17 cellular contexts compared by ENCODE assay signal in genomic region chr11:108093128-108093904, GRCh38. TPM values are rescaled to one million over a fixed set of nuclear protein-coding genes. Genes with fewer than 3 reads are reported as not detected.
DNase-seq lines count a peak whose midpoint lies in the region; ATAC-seq and TF ChIP-seq lines count a peak whose summit lies in the region.
"Had no signal": no experiment of that assay in that cellular context is flagged by ENCODE, and none has a peak within 500 bp of the region (broad histone marks: within the 10 kb centered on the region; RNA-seq: fewer than 3 reads in every experiment).

No MANE protein-coding gene starts in this region.

- no peaks in the 10 kb centered on the region for H3K9me3 Mint-ChIP-seq in activated naive CD4-positive, alpha-beta T cell treated with anti-CD3 and anti-CD28 coated beads, Interleukin-2, amount 50 U/mL, for 24 hours
- H3K9me3 Mint-ChIP-seq in activated naive CD4-positive, alpha-beta T cell treated with anti-CD3 and anti-CD28 coated beads, Interleukin-2, amount 10 ng/mL, durations not matched to agents 7 days and 5 days: no peaks in the 10 kb centered on the region
- no peaks in the 10 kb centered on the region for H3K9me3 Mint-ChIP-seq in stimulated activated effector memory CD8-positive, alpha-beta T cell treated with anti-CD3 and anti-CD28 coated beads, Interleukin-12 subunit alpha, Interleukin-12 subunit beta, amount 100 ng/mL, for 72 hours
- H3K9me3 Mint-ChIP-seq in CD14-positive monocyte: no peaks in the 10 kb centered on the region

- H3K27ac ChIP-seq in Panc1 (ENCODE audit: low read length): peak overlapping the region; percentile 58
- H3K27ac ChIP-seq: coronary artery had no signal

- TF ChIP-seq CTCF in Panc1 (IDR thresholded peaks at IDR 0.05) (no peak), CD14-positive monocyte (IDR thresholded peaks at IDR 0.05) (no peak)

- peaks cover 12% of the 10 kb centered on the region; the same call in 1 of the 2 replicates for H3K4me1 ChIP-seq in Panc1 (ENCODE audit: control insufficient read depth, insufficient read depth, low read length)

- in situ Hi-C loops in Panc1 (cut with HindIII; ENCODE audit: low pct_unique_long_range_greater_than_20kb, low sequenced_read_pairs): no loop called here

- no peaks in the 10 kb centered on the region for H3K9me3 ChIP-seq in Panc1 (ENCODE audit: control insufficient read depth, insufficient read depth, low read depth, low read length)
- H3K9me3 ChIP-seq: Caco-2, transverse colon had no signal

- peak overlapping the region in 1 of 2 experiments; percentile 17; a peak in 1 of 4 replicates for H3K4me3 ChIP-seq in Panc1 (ENCODE audit: low read depth in 2 of 2, low read length in 2 of 2)
- H3K4me3 ChIP-seq: coronary artery, transverse colon had no signal

- intact Hi-C loops in Panc1 (cut with micrococcal nuclease; ENCODE audit: unreplicated experiment) (no loop called here), CD14-positive monocyte (cut with micrococcal nuclease) (no loop called here)

- TF ChIP-seq POLR2A in erythroblast (IDR thresholded peaks at IDR 0.05; ENCODE audit: low read length): no peak

- no peak overlapping the region for H3K4me3 Mint-ChIP-seq in activated naive CD4-positive, alpha-beta T cell treated with anti-CD3 and anti-CD28 coated beads, Interleukin-2, amount 50 U/mL, for 24 hours
- no peak overlapping the region for H3K4me3 Mint-ChIP-seq in activated naive CD4-positive, alpha-beta T cell treated with anti-CD3 and anti-CD28 coated beads, Interleukin-2, amount 10 ng/mL, durations not matched to agents 7 days and 5 days
- no peak overlapping the region for H3K4me3 Mint-ChIP-seq in stimulated activated effector memory CD8-positive, alpha-beta T cell treated with anti-CD3 and anti-CD28 coated beads, Interleukin-12 subunit alpha, Interleukin-12 subunit beta, amount 100 ng/mL, for 72 hours
- no peak overlapping the region for H3K4me3 Mint-ChIP-seq in CD14-positive monocyte

- peaks cover 24% of the 10 kb centered on the region for H3K36me3 ChIP-seq in Panc1 (ENCODE audit: control insufficient read depth, insufficient read depth, low read length)

- CTCF ChIA-PET in activated naive CD4-positive, alpha-beta T cell treated with anti-CD3 and anti-CD28 coated beads, Interleukin-2, amount 10 ng/mL, durations not matched to agents 7 days and 5 days (lab: Charles Lee): interaction anchor here (0.7 kb wide), 1 partner anchor 40 kb away, joined by 3 read pairs; no protein-coding TSS in a partner anchor
- CTCF ChIA-PET in Panc1 (lab: Charles Lee): interaction anchor here (0.6 kb wide), 1 partner anchor 26 kb away, joined by 4 read pairs; no protein-coding TSS in a partner anchor

- H3K27me3 Mint-ChIP-seq in activated naive CD4-positive, alpha-beta T cell treated with anti-CD3 and anti-CD28 coated beads, Interleukin-2, amount 50 U/mL, for 24 hours: no peaks in the 10 kb centered on the region
- H3K27me3 Mint-ChIP-seq in activated naive CD4-positive, alpha-beta T cell treated with anti-CD3 and anti-CD28 coated beads, Interleukin-2, amount 10 ng/mL, durations not matched to agents 7 days and 5 days: no peaks in the 10 kb centered on the region
- H3K27me3 Mint-ChIP-seq in CD14-positive monocyte (ENCODE audit: low read depth in 3 of 3): no peaks in the 10 kb centered on the region

- peak overlapping the region; percentile 17 for H3K27ac Mint-ChIP-seq in activated naive CD4-positive, alpha-beta T cell treated with anti-CD3 and anti-CD28 coated beads, Interleukin-2, amount 50 U/mL, for 24 hours
- H3K27ac Mint-ChIP-seq in activated naive CD4-positive, alpha-beta T cell treated with anti-CD3 and anti-CD28 coated beads, Interleukin-2, amount 10 ng/mL, durations not matched to agents 7 days and 5 days: no peak overlapping the region
- H3K27ac Mint-ChIP-seq in stimulated activated effector memory CD8-positive, alpha-beta T cell treated with anti-CD3 and anti-CD28 coated beads, Interleukin-12 subunit alpha, Interleukin-12 subunit beta, amount 100 ng/mL, for 72 hours: peak overlapping the region; percentile 58
- H3K27ac Mint-ChIP-seq in CD14-positive monocyte: peak overlapping the region in 1 of 7 donors; percentile 15

- ATAC-seq in Panc1: peak; percentile 97
- ATAC-seq in stimulated activated effector memory CD8-positive, alpha-beta T cell treated with anti-CD3 and anti-CD28 coated beads, Interleukin-12 subunit alpha, Interleukin-12 subunit beta, amount 100 ng/mL, for 72 hours: no peak
- ATAC-seq: esophagus mucosa had no signal

- BruUV-seq in Panc1 (replicated peaks; lab: Mats Ljungman, UMichigan): no TSS peak

- POLR2A ChIA-PET in Panc1 (lab: Charles Lee): interaction anchor here (0.6 kb wide), 1 partner anchor 18 kb away, joined by 3 read pairs; no protein-coding TSS in a partner anchor

- DNase-seq in activated naive CD4-positive, alpha-beta T cell treated with anti-CD3 and anti-CD28 coated beads, Interleukin-2, amount 10 ng/mL, durations not matched to agents 7 days and 5 days: no peak
- DNase-seq in Panc1 (ENCODE audit: low read depth, low spot score) (peak; percentile 81), erythroblast (lab: John Stamatoyannopoulos, UW) (peak; percentile 8 to 12), CD14-positive monocyte (ENCODE audit: low spot score) (no peak), mesenteric fat pad (ENCODE audit: low spot score) (no peak), DMS 273 treated with DMSO at 0.1 percent for 48 hours (lab: John Stamatoyannopoulos, UW) (no peak)
- no peak for DNase-seq in stimulated activated effector memory CD8-positive, alpha-beta T cell treated with anti-CD3 and anti-CD28 coated beads, Interleukin-12 subunit alpha, Interleukin-12 subunit beta, amount 100 ng/mL, for 72 hours (ENCODE audit: low spot score in 2 of 2)
- DNase-seq: ACHN; activated CD4-positive, alpha-beta T cell treated with anti-CD3 and anti-CD28 coated beads, Interleukin-2, amount 50 U/mL, for 48 hours; Caco-2; NCI-H1092 treated with DMSO at 0.1 percent for 48 hours; NCI-H345; stimulated activated naive CD4-positive, alpha-beta T cell; transverse colon had no signal

- peaks cover 23% of the 10 kb centered on the region for H3K36me3 Mint-ChIP-seq in activated naive CD4-positive, alpha-beta T cell treated with anti-CD3 and anti-CD28 coated beads, Interleukin-2, amount 50 U/mL, for 24 hours
- H3K36me3 Mint-ChIP-seq in activated naive CD4-positive, alpha-beta T cell treated with anti-CD3 and anti-CD28 coated beads, Interleukin-2, amount 10 ng/mL, durations not matched to agents 7 days and 5 days: peaks cover 31% of the 10 kb centered on the region
- peaks cover 91% of the 10 kb centered on the region for H3K36me3 Mint-ChIP-seq in stimulated activated effector memory CD8-positive, alpha-beta T cell treated with anti-CD3 and anti-CD28 coated beads, Interleukin-12 subunit alpha, Interleukin-12 subunit beta, amount 100 ng/mL, for 72 hours
- H3K36me3 Mint-ChIP-seq in CD14-positive monocyte: peaks cover 65 to 84% of the 10 kb centered on the region in 2 donors

- H3K27me3 ChIP-seq in Panc1 (ENCODE audit: control insufficient read depth, insufficient read depth, low read length): no peaks in the 10 kb centered on the region
- H3K27me3 ChIP-seq: transverse colon had no signal

- no peaks in the 10 kb centered on the region for H3K4me1 Mint-ChIP-seq in activated naive CD4-positive, alpha-beta T cell treated with anti-CD3 and anti-CD28 coated beads, Interleukin-2, amount 50 U/mL, for 24 hours
- H3K4me1 Mint-ChIP-seq in activated naive CD4-positive, alpha-beta T cell treated with anti-CD3 and anti-CD28 coated beads, Interleukin-2, amount 10 ng/mL, durations not matched to agents 7 days and 5 days: no peaks in the 10 kb centered on the region
- no peaks in the 10 kb centered on the region for H3K4me1 Mint-ChIP-seq in stimulated activated effector memory CD8-positive, alpha-beta T cell treated with anti-CD3 and anti-CD28 coated beads, Interleukin-12 subunit alpha, Interleukin-12 subunit beta, amount 100 ng/mL, for 72 hours
- no peaks in the 10 kb centered on the region for H3K4me1 Mint-ChIP-seq in CD14-positive monocyte

RNA-seq across cellular contexts. Expression of gene ACAT1, which starts 28.1 kb away (rescaled TPM):
- total RNA-seq in Panc1 (2021; ENCODE audit: unreplicated experiment) (97.5 TPM), mesenteric fat pad (95.9 TPM)
- polyA plus RNA-seq in Panc1 (2012; ENCODE audit: insufficient read length): 75.3 TPM
- 10 to 100 TPM; 22.3 to 24.1 TPM for polyA plus RNA-seq in CD14-positive monocyte

Comparison
In these comparisons a context has a peak if more than half of its experiments do, and no peak if none do; other contexts are left out.
1. DNase-seq: peak in Panc1 (single experiment) and erythroblast (2 of 2); none in activated naive CD4-positive, alpha-beta T cell treated with anti-CD3 and anti-CD28 coated beads, Interleukin-2, amount 10 ng/mL, durations not matched to agents 7 days and 5 days (single experiment), stimulated activated effector memory CD8-positive, alpha-beta T cell treated with anti-CD3 and anti-CD28 coated beads, Interleukin-12 subunit alpha, Interleukin-12 subunit beta, amount 100 ng/mL, for 72 hours (0 of 2), CD14-positive monocyte (single experiment), mesenteric fat pad (single experiment) and DMS 273 treated with DMSO at 0.1 percent for 48 hours (single experiment).